Comparison of ENCODE assay signal across 1 cellular context in the genomic region with DNA sequence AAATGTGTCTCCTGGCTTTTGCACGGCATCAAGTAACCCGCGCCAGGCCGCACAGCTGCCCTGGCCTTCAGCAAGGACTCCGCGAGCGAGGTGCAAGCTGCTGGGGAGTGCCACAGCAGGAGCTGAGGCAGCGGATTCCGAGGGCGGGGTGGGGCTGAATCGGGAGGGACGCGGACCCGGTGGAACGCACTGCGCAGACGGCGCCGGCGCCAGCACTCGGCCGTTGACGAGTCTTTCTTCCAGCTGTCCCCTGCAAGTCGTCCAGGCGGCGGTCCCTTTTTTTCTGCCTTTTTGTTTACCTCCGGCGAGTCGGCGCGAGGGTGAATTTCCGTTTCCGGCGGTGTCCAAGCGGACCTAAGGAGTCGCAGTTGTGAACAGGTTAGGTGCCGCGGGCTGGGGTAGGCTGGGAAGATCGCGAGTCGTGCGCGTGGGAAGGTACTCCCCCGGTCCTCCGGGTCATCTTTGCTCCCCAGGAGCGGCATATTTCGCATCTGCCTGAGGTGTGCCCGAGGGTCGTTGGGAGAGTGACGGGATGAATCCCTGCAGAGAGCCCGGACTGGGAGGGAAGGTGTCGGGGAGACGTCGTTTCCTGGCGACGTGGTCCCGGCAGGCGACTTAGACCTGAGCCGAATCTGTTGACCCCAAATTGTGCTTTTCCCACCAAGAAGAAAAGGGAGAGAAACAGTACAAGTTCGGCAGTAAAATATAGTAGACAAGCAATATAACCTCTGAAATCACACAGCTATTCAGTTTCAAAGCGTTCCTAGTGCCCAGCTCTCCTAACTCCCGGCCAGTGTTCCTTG.
TF ChIP-seq lines count a peak whose summit lies in the region.

No MANE protein-coding gene starts in this region.

TF ChIP-seq in HEK293, 187 proteins besides CTCF, POLR2A, EP300 and RAD21 (continued from another document and continues in another):
- TF ChIP-seq, protein P1, sequence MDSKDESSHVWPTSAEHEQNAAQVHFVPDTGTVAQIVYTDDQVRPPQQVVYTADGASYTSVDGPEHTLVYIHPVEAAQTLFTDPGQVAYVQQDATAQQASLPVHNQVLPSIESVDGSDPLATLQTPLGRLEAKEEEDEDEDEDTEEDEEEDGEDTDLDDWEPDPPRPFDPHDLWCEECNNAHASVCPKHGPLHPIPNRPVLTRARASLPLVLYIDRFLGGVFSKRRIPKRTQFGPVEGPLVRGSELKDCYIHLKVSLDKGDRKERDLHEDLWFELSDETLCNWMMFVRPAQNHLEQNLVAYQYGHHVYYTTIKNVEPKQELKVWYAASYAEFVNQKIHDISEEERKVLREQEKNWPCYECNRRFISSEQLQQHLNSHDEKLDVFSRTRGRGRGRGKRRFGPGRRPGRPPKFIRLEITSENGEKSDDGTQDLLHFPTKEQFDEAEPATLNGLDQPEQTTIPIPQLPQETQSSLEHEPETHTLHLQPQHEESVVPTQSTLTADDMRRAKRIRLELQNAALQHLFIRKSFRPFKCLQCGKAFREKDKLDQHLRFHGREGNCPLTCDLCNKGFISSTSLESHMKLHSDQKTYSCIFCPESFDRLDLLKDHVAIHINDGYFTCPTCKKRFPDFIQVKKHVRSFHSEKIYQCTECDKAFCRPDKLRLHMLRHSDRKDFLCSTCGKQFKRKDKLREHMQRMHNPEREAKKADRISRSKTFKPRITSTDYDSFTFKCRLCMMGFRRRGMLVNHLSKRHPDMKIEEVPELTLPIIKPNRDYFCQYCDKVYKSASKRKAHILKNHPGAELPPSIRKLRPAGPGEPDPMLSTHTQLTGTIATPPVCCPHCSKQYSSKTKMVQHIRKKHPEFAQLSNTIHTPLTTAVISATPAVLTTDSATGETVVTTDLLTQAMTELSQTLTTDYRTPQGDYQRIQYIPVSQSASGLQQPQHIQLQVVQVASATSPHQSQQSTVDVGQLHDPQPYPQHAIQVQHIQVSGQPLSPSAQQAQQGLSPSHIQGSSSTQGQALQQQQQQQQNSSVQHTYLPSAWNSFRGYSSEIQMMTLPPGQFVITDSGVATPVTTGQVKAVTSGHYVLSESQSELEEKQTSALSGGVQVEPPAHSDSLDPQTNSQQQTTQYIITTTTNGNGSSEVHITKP (tag by site-specific recombination; IDR thresholded peaks at IDR 0.05) = peak; percentile 55
- TF ChIP-seq, protein P2, sequence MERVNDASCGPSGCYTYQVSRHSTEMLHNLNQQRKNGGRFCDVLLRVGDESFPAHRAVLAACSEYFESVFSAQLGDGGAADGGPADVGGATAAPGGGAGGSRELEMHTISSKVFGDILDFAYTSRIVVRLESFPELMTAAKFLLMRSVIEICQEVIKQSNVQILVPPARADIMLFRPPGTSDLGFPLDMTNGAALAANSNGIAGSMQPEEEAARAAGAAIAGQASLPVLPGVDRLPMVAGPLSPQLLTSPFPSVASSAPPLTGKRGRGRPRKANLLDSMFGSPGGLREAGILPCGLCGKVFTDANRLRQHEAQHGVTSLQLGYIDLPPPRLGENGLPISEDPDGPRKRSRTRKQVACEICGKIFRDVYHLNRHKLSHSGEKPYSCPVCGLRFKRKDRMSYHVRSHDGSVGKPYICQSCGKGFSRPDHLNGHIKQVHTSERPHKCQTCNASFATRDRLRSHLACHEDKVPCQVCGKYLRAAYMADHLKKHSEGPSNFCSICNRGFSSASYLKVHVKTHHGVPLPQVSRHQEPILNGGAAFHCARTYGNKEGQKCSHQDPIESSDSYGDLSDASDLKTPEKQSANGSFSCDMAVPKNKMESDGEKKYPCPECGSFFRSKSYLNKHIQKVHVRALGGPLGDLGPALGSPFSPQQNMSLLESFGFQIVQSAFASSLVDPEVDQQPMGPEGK (tag by site-specific recombination; IDR thresholded peaks at IDR 0.05) = peak; percentile 42; the same call in 1 of the 2 replicates
- TF ChIP-seq, protein P3, sequence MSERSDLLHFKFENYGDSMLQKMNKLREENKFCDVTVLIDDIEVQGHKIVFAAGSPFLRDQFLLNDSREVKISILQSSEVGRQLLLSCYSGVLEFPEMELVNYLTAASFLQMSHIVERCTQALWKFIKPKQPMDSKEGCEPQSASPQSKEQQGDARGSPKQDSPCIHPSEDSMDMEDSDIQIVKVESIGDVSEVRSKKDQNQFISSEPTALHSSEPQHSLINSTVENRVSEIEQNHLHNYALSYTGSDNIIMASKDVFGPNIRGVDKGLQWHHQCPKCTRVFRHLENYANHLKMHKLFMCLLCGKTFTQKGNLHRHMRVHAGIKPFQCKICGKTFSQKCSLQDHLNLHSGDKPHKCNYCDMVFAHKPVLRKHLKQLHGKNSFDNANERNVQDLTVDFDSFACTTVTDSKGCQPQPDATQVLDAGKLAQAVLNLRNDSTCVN (tag by site-specific recombination; optimal IDR thresholded peaks at IDR 0.05) = peak; percentile 57
- TF ChIP-seq ZFP37 (tag by site-specific recombination; IDR thresholded peaks at IDR 0.05) (0 out of 2 replicates have a peak, but pooled peaks have one; percentile 55), ZFP69B (tag by site-specific recombination; IDR thresholded peaks at IDR 0.05) (0 out of 2 replicates have a peak, but pooled peaks have one; percentile 36), EGR2 (tag by site-specific recombination; IDR thresholded peaks at IDR 0.05; ENCODE audit: low read depth) (peak; percentile 67), ZXDB (tag by site-specific recombination; IDR thresholded peaks at IDR 0.05) (peak; percentile 43; the same call in 1 of the 2 replicates), SP7 (tag by site-specific recombination; IDR thresholded peaks at IDR 0.05) (peak; percentile 62), ZBTB20 (tag by site-specific recombination; IDR thresholded peaks at IDR 0.05) (peak; percentile 13; the same call in 1 of the 2 replicates), ZNF600 (tag by site-specific recombination; IDR thresholded peaks at IDR 0.05) (peak; percentile 84), ZNF660 (tag by site-specific recombination; IDR thresholded peaks at IDR 0.05) (peak; percentile 55; the same call in 1 of the 2 replicates), GLIS1 (tag by site-specific recombination; IDR thresholded peaks at IDR 0.05) (peak; percentile 32; the same call in 1 of the 2 replicates), SCRT2 (tag by site-specific recombination; IDR thresholded peaks at IDR 0.05) (peak; percentile 83), ZIC2 (tag by site-specific recombination; IDR thresholded peaks at IDR 0.05) (peak; percentile 27; the same call in 1 of the 2 replicates), ZNF76 (tag by site-specific recombination; IDR thresholded peaks at IDR 0.05; ENCODE audit: borderline replicate concordance, low read depth) (peak; percentile 54; the same call in 1 of the 2 replicates), ZNF335 (tag by site-specific recombination; conservative IDR thresholded peaks at IDR 0.05) (peak; percentile 70; the same call in 1 of the 2 replicates), ZNF843 (tag by site-specific recombination; IDR thresholded peaks at IDR 0.05) (0 out of 2 replicates have a peak, but pooled peaks have one; percentile 17), ZNF501 (tag by site-specific recombination; IDR thresholded peaks at IDR 0.05) (peak; percentile 71; the same call in 1 of the 2 replicates), ZSCAN30 (tag by site-specific recombination; IDR thresholded peaks at IDR 0.05) (0 out of 2 replicates have a peak, but pooled peaks have one; percentile 39), ZBTB17 (tag by site-specific recombination; IDR thresholded peaks at IDR 0.05) (peak; percentile 39; the same call in 1 of the 2 replicates), ZNF629 (tag by site-specific recombination; IDR thresholded peaks at IDR 0.05) (peak; percentile 53), ZNF2 (tag by site-specific recombination; IDR thresholded peaks at IDR 0.05) (0 out of 2 replicates have a peak, but pooled peaks have one; percentile 26), ZNF561 (tag by site-specific recombination; IDR thresholded peaks at IDR 0.05; ENCODE audit: borderline replicate concordance) (0 out of 2 replicates have a peak, but pooled peaks have one; percentile 28), SCRT1 (tag by site-specific recombination; IDR thresholded peaks at IDR 0.05; ENCODE audit: borderline replicate concordance) (peak; percentile 56; the same call in 1 of the 2 replicates), SP2 (tag by site-specific recombination; IDR thresholded peaks at IDR 0.05) (peak; percentile 45), ZEB2 (tag by site-specific recombination; IDR thresholded peaks at IDR 0.05) (peak; percentile 55; the same call in 1 of the 2 replicates), ZNF366 (tag by site-specific recombination; conservative IDR thresholded peaks at IDR 0.05) (0 out of 2 replicates have a peak, but pooled peaks have one; percentile 26)
- TF ChIP-seq, protein P4, sequence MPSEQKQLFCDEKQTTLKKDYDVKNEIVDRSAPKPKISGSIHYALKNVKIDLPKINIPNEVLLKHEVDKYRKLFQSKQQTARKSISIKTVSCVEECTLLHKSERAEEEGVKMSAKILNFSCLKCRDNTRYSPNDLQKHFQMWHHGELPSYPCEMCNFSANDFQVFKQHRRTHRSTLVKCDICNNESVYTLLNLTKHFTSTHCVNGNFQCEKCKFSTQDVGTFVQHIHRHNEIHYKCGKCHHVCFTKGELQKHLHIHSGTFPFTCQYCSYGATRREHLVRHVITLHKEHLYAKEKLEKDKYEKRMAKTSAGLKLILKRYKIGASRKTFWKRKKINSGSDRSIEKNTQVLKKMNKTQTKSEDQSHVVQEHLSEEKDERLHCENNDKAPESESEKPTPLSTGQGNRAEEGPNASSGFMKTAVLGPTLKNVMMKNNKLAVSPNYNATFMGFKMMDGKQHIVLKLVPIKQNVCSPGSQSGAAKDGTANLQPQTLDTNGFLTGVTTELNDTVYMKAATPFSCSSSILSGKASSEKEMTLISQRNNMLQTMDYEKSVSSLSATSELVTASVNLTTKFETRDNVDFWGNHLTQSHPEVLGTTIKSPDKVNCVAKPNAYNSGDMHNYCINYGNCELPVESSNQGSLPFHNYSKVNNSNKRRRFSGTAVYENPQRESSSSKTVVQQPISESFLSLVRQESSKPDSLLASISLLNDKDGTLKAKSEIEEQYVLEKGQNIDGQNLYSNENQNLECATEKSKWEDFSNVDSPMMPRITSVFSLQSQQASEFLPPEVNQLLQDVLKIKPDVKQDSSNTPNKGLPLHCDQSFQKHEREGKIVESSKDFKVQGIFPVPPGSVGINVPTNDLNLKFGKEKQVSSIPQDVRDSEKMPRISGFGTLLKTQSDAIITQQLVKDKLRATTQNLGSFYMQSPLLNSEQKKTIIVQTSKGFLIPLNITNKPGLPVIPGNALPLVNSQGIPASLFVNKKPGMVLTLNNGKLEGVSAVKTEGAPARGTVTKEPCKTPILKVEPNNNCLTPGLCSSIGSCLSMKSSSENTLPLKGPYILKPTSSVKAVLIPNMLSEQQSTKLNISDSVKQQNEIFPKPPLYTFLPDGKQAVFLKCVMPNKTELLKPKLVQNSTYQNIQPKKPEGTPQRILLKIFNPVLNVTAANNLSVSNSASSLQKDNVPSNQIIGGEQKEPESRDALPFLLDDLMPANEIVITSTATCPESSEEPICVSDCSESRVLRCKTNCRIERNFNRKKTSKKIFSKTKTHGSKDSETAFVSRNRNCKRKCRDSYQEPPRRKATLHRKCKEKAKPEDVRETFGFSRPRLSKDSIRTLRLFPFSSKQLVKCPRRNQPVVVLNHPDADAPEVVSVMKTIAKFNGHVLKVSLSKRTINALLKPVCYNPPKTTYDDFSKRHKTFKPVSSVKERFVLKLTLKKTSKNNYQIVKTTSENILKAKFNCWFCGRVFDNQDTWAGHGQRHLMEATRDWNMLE (tag by site-specific recombination; conservative IDR thresholded peaks at IDR 0.05; ENCODE audit: low read depth) = peak; percentile 77
- TF ChIP-seq, protein P5, sequence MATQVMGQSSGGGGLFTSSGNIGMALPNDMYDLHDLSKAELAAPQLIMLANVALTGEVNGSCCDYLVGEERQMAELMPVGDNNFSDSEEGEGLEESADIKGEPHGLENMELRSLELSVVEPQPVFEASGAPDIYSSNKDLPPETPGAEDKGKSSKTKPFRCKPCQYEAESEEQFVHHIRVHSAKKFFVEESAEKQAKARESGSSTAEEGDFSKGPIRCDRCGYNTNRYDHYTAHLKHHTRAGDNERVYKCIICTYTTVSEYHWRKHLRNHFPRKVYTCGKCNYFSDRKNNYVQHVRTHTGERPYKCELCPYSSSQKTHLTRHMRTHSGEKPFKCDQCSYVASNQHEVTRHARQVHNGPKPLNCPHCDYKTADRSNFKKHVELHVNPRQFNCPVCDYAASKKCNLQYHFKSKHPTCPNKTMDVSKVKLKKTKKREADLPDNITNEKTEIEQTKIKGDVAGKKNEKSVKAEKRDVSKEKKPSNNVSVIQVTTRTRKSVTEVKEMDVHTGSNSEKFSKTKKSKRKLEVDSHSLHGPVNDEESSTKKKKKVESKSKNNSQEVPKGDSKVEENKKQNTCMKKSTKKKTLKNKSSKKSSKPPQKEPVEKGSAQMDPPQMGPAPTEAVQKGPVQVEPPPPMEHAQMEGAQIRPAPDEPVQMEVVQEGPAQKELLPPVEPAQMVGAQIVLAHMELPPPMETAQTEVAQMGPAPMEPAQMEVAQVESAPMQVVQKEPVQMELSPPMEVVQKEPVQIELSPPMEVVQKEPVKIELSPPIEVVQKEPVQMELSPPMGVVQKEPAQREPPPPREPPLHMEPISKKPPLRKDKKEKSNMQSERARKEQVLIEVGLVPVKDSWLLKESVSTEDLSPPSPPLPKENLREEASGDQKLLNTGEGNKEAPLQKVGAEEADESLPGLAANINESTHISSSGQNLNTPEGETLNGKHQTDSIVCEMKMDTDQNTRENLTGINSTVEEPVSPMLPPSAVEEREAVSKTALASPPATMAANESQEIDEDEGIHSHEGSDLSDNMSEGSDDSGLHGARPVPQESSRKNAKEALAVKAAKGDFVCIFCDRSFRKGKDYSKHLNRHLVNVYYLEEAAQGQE (tag by site-specific recombination; IDR thresholded peaks at IDR 0.05) = peak; percentile 40; the same call in 1 of the 2 replicates
- TF ChIP-seq, protein P6, sequence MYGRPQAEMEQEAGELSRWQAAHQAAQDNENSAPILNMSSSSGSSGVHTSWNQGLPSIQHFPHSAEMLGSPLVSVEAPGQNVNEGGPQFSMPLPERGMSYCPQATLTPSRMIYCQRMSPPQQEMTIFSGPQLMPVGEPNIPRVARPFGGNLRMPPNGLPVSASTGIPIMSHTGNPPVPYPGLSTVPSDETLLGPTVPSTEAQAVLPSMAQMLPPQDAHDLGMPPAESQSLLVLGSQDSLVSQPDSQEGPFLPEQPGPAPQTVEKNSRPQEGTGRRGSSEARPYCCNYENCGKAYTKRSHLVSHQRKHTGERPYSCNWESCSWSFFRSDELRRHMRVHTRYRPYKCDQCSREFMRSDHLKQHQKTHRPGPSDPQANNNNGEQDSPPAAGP (tag by site-specific recombination; IDR thresholded peaks at IDR 0.05) = peak; percentile 71; the same call in 1 of the 2 replicates
